23 cellular contexts compared by ENCODE assay signal in the genomic region with DNA sequence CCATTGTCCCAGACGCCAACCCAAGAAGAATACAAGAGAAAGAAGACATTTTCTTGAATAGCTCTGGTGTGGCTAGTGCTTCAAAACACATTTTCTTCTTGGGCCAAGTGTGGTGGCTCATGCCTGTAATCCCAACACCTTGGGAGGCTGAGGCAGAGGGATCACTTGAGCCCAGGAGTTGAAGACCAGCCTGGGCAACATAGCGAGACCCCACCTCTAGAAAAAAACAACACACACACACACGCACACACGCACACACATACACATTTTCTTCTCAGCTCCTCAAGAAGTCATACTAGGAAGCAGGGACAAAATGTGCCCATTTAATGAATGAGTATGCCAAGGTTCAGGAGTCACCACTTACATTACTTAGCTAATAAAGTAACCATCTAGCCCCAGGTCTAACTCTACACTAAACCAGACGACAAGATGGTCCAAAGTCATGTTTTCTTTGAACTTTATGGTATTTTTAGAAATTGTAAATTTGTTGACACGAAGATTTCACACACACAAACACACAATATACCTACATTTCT.
"Had no signal": no experiment of that assay in that cellular context is flagged by ENCODE, and none has a peak within 500 bp of the region (broad histone marks: within the 10 kb centered on the region; RNA-seq: fewer than 3 reads in every experiment).

No MANE protein-coding gene starts in this region.

- H3K4me1 ChIP-seq: esophagus squamous epithelium, gastrocnemius medialis, left lung, neural progenitor cell, prostate gland, upper lobe of left lung had no signal

- H3K27me3 Mint-ChIP-seq: activated CD4-positive, alpha-beta T cell treated with anti-CD3 and anti-CD28 coated beads, Interleukin-2, amount 10 ng/mL, durations not matched to agents 7 days and 5 days; brain; effector memory CD8-positive, alpha-beta T cell; naive B cell had no signal

- H3K4me2 ChIP-seq: neural progenitor cell had no signal

- H3K4me3 ChIP-seq: esophagus squamous epithelium, gastrocnemius medialis, left lung, lung, neural progenitor cell, prostate gland, upper lobe of left lung had no signal

- H3K4me3 Mint-ChIP-seq: activated CD4-positive, alpha-beta T cell treated with anti-CD3 and anti-CD28 coated beads, Interleukin-2, amount 10 ng/mL, durations not matched to agents 7 days and 5 days; activated CD8-positive, alpha-beta T cell treated with anti-CD3 and anti-CD28 coated beads, Interleukin-2, amount 10 ng/mL, durations not matched to agents 7 days and 5 days; brain; effector memory CD8-positive, alpha-beta T cell; naive B cell; neural progenitor cell; T-helper 2 cell treated with Interferon-gamma antibody and Interleukin-4, amounts not matched to agents 5 μg/mL and 100 μg/mL, for 36 hours had no signal

- DNase-seq: activated CD4-positive, alpha-beta T cell treated with anti-CD3 and anti-CD28 coated beads, Interleukin-2, amount 10 ng/mL, durations not matched to agents 7 days and 5 days; activated CD4-positive, CD25-positive, alpha-beta regulatory T cell treated with anti-CD3 and anti-CD28 coated beads, Interleukin-2, amount 50 U/mL, for 72 hours; activated CD8-positive, alpha-beta T cell treated with anti-CD3 and anti-CD28 coated beads, Interleukin-2, amount 10 ng/mL, durations not matched to agents 7 days and 5 days; activated naive CD4-positive, alpha-beta T cell treated with Interleukin-2 at 50 U/mL for 16 hours; central memory CD4-positive, alpha-beta T cell; effector memory CD8-positive, alpha-beta T cell; esophagus squamous epithelium; gastrocnemius medialis; hippocampal formation; kidney glomerular epithelial cell; left lung; naive B cell; stimulated activated CD4-positive, alpha-beta T cell treated with anti-CD3 and anti-CD28 coated beads, Interleukin-4, amount 100 ng/mL, for 24 hours; stimulated activated naive CD8-positive, alpha-beta T cell treated with anti-CD3 and anti-CD28 coated beads, Interleukin-15, Interleukin-2, amounts not matched to agents 100 U/mL and 50 U/mL, for 24 hours; upper lobe of left lung had no signal

- H3K27ac Mint-ChIP-seq: activated CD4-positive, alpha-beta T cell treated with anti-CD3 and anti-CD28 coated beads, Interleukin-2, amount 10 ng/mL, durations not matched to agents 7 days and 5 days; activated CD8-positive, alpha-beta T cell treated with anti-CD3 and anti-CD28 coated beads, Interleukin-2, amount 10 ng/mL, durations not matched to agents 7 days and 5 days; activated T-helper 2 cell treated with anti-CD3 and anti-CD28 coated beads, Interferon-gamma antibody, Interleukin-2, Interleukin-4, amounts not matched to agents 10 μg/mL and 5 μg/mL and 100 μg/mL, durations not matched to agents 14 hours and 24 hours and 36 hours; neural progenitor cell; T-helper 2 cell treated with Interferon-gamma antibody and Interleukin-4, amounts not matched to agents 5 μg/mL and 100 μg/mL, for 36 hours had no signal

- FAIRE-seq: colon had no signal

- H3K4me1 Mint-ChIP-seq: activated CD4-positive, alpha-beta T cell treated with anti-CD3 and anti-CD28 coated beads, Interleukin-2, amount 10 ng/mL, durations not matched to agents 7 days and 5 days; brain; naive B cell had no signal

- H3K9me3 ChIP-seq: esophagus squamous epithelium, gastrocnemius medialis, left lung, prostate gland, upper lobe of left lung had no signal

- H3K9me3 Mint-ChIP-seq: activated CD4-positive, alpha-beta T cell treated with anti-CD3 and anti-CD28 coated beads, Interleukin-2, amount 10 ng/mL, durations not matched to agents 7 days and 5 days; activated T-helper 2 cell treated with anti-CD3 and anti-CD28 coated beads, Interferon-gamma antibody, Interleukin-2, Interleukin-4, amounts not matched to agents 10 μg/mL and 5 μg/mL and 100 μg/mL, durations not matched to agents 14 hours and 24 hours and 36 hours; brain; effector memory CD8-positive, alpha-beta T cell; naive B cell; neural progenitor cell; T-helper 2 cell treated with Interferon-gamma antibody and Interleukin-4, amounts not matched to agents 5 μg/mL and 100 μg/mL, for 36 hours had no signal

- H3K27ac ChIP-seq: esophagus squamous epithelium, left lung, neural progenitor cell, prostate gland, upper lobe of left lung, VCaP had no signal

- ATAC-seq: activated CD8-positive, alpha-beta T cell treated with anti-CD3 and anti-CD28 coated beads, Interleukin-2, amount 10 ng/mL, durations not matched to agents 7 days and 5 days; effector memory CD8-positive, alpha-beta T cell; gastrocnemius medialis; left lung; stimulated activated naive CD8-positive, alpha-beta T cell treated with anti-CD3 and anti-CD28 coated beads, Interleukin-15, Interleukin-2, amounts not matched to agents 100 U/mL and 50 U/mL, for 24 hours had no signal
